27 cellular contexts compared by ENCODE assay signal in the genomic region with DNA sequence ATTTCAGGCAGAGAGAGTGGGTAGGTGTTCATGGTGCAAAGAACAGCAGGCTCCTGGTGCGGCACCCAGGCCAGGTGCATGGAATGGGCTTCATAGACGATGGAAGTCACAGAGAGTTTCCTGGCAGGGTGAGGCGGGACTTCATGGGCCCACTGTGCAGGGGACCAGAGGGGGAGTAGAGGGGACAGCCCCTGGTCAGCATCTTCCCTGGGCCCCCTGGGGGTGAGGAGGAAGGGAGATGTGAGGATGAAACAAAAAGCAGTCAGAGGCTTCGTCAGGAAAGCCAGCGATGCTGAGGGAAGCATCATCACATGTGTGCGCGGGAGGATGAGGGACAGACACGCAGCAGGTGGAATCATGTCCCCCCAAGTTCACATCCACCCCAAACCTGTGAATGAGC. TPM values are rescaled to one million over a fixed set of nuclear protein-coding genes. Genes with fewer than 3 reads are reported as not detected.
"Had no signal": no experiment of that assay in that cellular context is flagged by ENCODE, and none has a peak within 500 bp of the region (broad histone marks: within the 10 kb centered on the region; RNA-seq: fewer than 3 reads in every experiment).

No MANE protein-coding gene starts in this region.

- DNase-seq: colonic mucosa; cortex of kidney; dermis blood vessel endothelial cell; dorsolateral prefrontal cortex; effector CD4-positive, alpha-beta T cell; effector CD8-positive, alpha-beta T cell; effector memory CD4-positive, alpha-beta T cell; effector memory CD8-positive, alpha-beta T cell; erythroblast; foreskin fibroblast; foreskin keratinocyte; foreskin melanocyte; gastrocnemius medialis; glutamatergic neuron; heart left ventricle had no signal

- H3K9me3 ChIP-seq: colonic mucosa, esophagus muscularis mucosa, gastrocnemius medialis had no signal

- H3K27ac Mint-ChIP-seq: dendritic cell treated with granulocyte-macrophage colony-stimulating factor and Interleukin-4, amounts not matched to agents 40 ng/mL and 50 ng/mL, for 4 days; effector memory CD8-positive, alpha-beta T cell; endodermal cell had no signal

- H3K4me3 ChIP-seq: colonic mucosa, coronary artery, dorsolateral prefrontal cortex, esophagus muscularis mucosa, gastrocnemius medialis, gastroesophageal sphincter, heart left ventricle had no signal

- ATAC-seq: effector memory CD8-positive, alpha-beta T cell; esophagus mucosa; foreskin keratinocyte; gastrocnemius medialis; gastroesophageal sphincter; heart left ventricle had no signal

- H3K4me3 Mint-ChIP-seq: dendritic cell treated with granulocyte-macrophage colony-stimulating factor and Interleukin-4, amounts not matched to agents 40 ng/mL and 50 ng/mL, for 4 days; effector memory CD8-positive, alpha-beta T cell; endodermal cell had no signal

- FAIRE-seq: colon, endometrium, endothelial cell of umbilical vein, frontal cortex had no signal

- H3K4me1 ChIP-seq: colonic mucosa, gastrocnemius medialis had no signal

- H3K9me3 Mint-ChIP-seq: dendritic cell treated with granulocyte-macrophage colony-stimulating factor and Interleukin-4, amounts not matched to agents 40 ng/mL and 50 ng/mL, for 4 days; effector memory CD8-positive, alpha-beta T cell; endodermal cell had no signal

- H3K27ac ChIP-seq: colonic mucosa, coronary artery, dorsolateral prefrontal cortex, epithelial cell of prostate, esophagus muscularis mucosa, foreskin keratinocyte, gastrocnemius medialis, gastroesophageal sphincter, heart left ventricle had no signal

- H3K36me3 ChIP-seq: colonic mucosa, esophagus muscularis mucosa, gastrocnemius medialis, gastroesophageal sphincter, heart left ventricle had no signal

- H3K27me3 ChIP-seq: foreskin keratinocyte had no signal

RNA-seq across cellular contexts. Expression of a gene that starts 2.4 kb away (rescaled TPM):
- total RNA-seq: dermis microvascular lymphatic vessel endothelial cell, endothelial cell of umbilical vein had no signal
